28 cellular contexts compared by ENCODE assay signal in genomic region chr3:88534534-88534933, GRCh38.
"Had no signal": no experiment of that assay in that cellular context is flagged by ENCODE, and none has a peak within 500 bp of the region (broad histone marks: within the 10 kb centered on the region; RNA-seq: fewer than 3 reads in every experiment).

No MANE protein-coding gene starts in this region.

- H3K36me3 ChIP-seq: colonic mucosa, esophagus muscularis mucosa, esophagus squamous epithelium, gastrocnemius medialis, gastroesophageal sphincter, heart left ventricle, heart right ventricle had no signal

- H3K27me3 ChIP-seq: colonic mucosa, dorsolateral prefrontal cortex, esophagus muscularis mucosa, esophagus squamous epithelium, foreskin keratinocyte, gastrocnemius medialis, gastroesophageal sphincter, heart left ventricle, heart right ventricle had no signal

- H3K4me3 ChIP-seq: colonic mucosa, coronary artery, dorsolateral prefrontal cortex, esophagus muscularis mucosa, esophagus squamous epithelium, gastrocnemius medialis, gastroesophageal sphincter, heart left ventricle, heart right ventricle had no signal

- FAIRE-seq: colon, endometrium, endothelial cell of umbilical vein, frontal cortex had no signal

- DNase-seq: colonic mucosa; cortex of kidney; dermis blood vessel endothelial cell; dorsolateral prefrontal cortex; effector CD4-positive, alpha-beta T cell; effector CD8-positive, alpha-beta T cell; effector memory CD4-positive, alpha-beta T cell; effector memory CD8-positive, alpha-beta T cell; endodermal cell; erythroblast; esophagus squamous epithelium; foreskin fibroblast; foreskin keratinocyte; foreskin melanocyte; gastrocnemius medialis; glutamatergic neuron; head of caudate nucleus; heart left ventricle; heart right ventricle had no signal

- ATAC-seq: effector memory CD8-positive, alpha-beta T cell; esophagus mucosa; foreskin keratinocyte; gastrocnemius medialis; gastroesophageal sphincter; heart left ventricle; heart right ventricle had no signal

- H3K4me1 ChIP-seq: colonic mucosa, esophagus muscularis mucosa, esophagus squamous epithelium, foreskin keratinocyte, gastrocnemius medialis, gastroesophageal sphincter, heart left ventricle, heart right ventricle had no signal

- H3K27ac ChIP-seq: colonic mucosa, coronary artery, epithelial cell of prostate, esophagus muscularis mucosa, esophagus squamous epithelium, foreskin keratinocyte, gastrocnemius medialis, gastroesophageal sphincter, heart left ventricle, heart right ventricle had no signal

- H3K9me3 ChIP-seq: colonic mucosa, esophagus muscularis mucosa, esophagus squamous epithelium, gastroesophageal sphincter, heart left ventricle, heart right ventricle had no signal
